27 cellular contexts compared by ENCODE assay signal in genomic region chr1:56313560-56313959, GRCh38.
"Had no signal": no experiment of that assay in that cellular context is flagged by ENCODE, and none has a peak within 500 bp of the region (broad histone marks: within the 10 kb centered on the region; RNA-seq: fewer than 3 reads in every experiment).

No MANE protein-coding gene starts in this region.

- H3K27me3 ChIP-seq: stomach, suprapubic skin, testis, thyroid gland, tibial artery, tibial nerve, transverse colon, upper lobe of left lung, upper lobe of right lung, uterus, vagina had no signal

- H3K4me1 ChIP-seq: stomach, suprapubic skin, testis, thyroid gland, tibial artery, transverse colon, uterus, vagina had no signal

- FAIRE-seq: urothelium cell line had no signal

- H3K9me3 ChIP-seq: suprapubic skin, testis, thoracic aorta, thyroid gland, transverse colon, upper lobe of left lung, uterus, vagina had no signal

- ATAC-seq: stimulated activated effector memory CD8-positive, alpha-beta T cell treated with anti-CD3 and anti-CD28 coated beads, Interleukin-12 subunit alpha, Interleukin-12 subunit beta, amount 100 ng/mL, for 72 hours; stimulated activated memory B cell treated with anti-CD40 and anti-IgM and Interleukin-4, amounts not matched to agents 10 μg/mL and 1 μg/mL and 100 μg/mL, for 72 hours; stimulated activated naive B cell treated with anti-CD40 and anti-IgM and Interleukin-4, amounts not matched to agents 10 μg/mL and 1 μg/mL and 100 μg/mL, for 72 hours; stimulated activated naive CD8-positive, alpha-beta T cell treated with anti-CD3 and anti-CD28 coated beads, Interleukin-15, amount 100 ng/mL, for 72 hours; stimulated activated naive CD8-positive, alpha-beta T cell treated with anti-CD3 and anti-CD28 coated beads, Interleukin-15, Interleukin-2, amounts not matched to agents 100 U/mL and 50 U/mL, for 24 hours; upper lobe of right lung had no signal

- DNase-seq: stimulated activated CD4-positive, alpha-beta T cell treated with anti-CD3 and anti-CD28 coated beads, Interleukin-2, amount 100 ng/mL, for 48 hours; stimulated activated CD4-positive, alpha-beta T cell treated with anti-CD3 and anti-CD28 coated beads, Interleukin-4, amount 100 ng/mL, for 1 hour; stimulated activated CD4-positive, alpha-beta T cell treated with anti-CD3 and anti-CD28 coated beads, Interleukin-4, amount 100 ng/mL, for 24 hours; stimulated activated CD4-positive, alpha-beta T cell treated with anti-CD3 and anti-CD28 coated beads, Interleukin-4, amount 100 ng/mL, for 4 hours; stimulated activated CD8-positive, alpha-beta memory T cell treated with anti-CD3 and anti-CD28 coated beads, Interleukin-4, amount 100 ng/mL, for 48 hours; stimulated activated naive B cell treated with anti-CD40 and anti-IgM and Interleukin-4, amounts not matched to agents 10 μg/mL and 1 μg/mL and 100 μg/mL, for 72 hours; stimulated activated naive CD4-positive, alpha-beta T cell; stimulated activated naive CD4-positive, alpha-beta T cell treated with Interleukin-2 at 50 U/mL for 16 hours; stimulated activated naive CD8-positive, alpha-beta T cell treated with anti-CD3 and anti-CD28 coated beads, Interleukin-15, amount 100 ng/mL, for 72 hours; stimulated activated naive CD8-positive, alpha-beta T cell treated with anti-CD3 and anti-CD28 coated beads, Interleukin-15, Interleukin-2, amounts not matched to agents 100 U/mL and 50 U/mL, for 24 hours; stomach; substantia nigra; testis; thyroid gland; tibial artery; transverse colon; trophoblast cell; upper lobe of left lung; upper lobe of right lung; uterus had no signal

- H3K36me3 ChIP-seq: stomach, suprapubic skin, thoracic aorta, thyroid gland, tibial artery, transverse colon, upper lobe of left lung, upper lobe of right lung, uterus, vagina had no signal

- H3K27ac ChIP-seq: stomach, suprapubic skin, testis, thoracic aorta, thyroid gland, tibial artery, tibial nerve, transverse colon, upper lobe of left lung, upper lobe of right lung, uterus, vagina had no signal

- H3K4me3 ChIP-seq: stomach, suprapubic skin, testis, thoracic aorta, thyroid gland, tibial artery, tibial nerve, transverse colon, upper lobe of left lung, upper lobe of right lung, uterus, vagina had no signal
